Comparison of ENCODE assay signal across 15 cellular contexts in the genomic region with DNA sequence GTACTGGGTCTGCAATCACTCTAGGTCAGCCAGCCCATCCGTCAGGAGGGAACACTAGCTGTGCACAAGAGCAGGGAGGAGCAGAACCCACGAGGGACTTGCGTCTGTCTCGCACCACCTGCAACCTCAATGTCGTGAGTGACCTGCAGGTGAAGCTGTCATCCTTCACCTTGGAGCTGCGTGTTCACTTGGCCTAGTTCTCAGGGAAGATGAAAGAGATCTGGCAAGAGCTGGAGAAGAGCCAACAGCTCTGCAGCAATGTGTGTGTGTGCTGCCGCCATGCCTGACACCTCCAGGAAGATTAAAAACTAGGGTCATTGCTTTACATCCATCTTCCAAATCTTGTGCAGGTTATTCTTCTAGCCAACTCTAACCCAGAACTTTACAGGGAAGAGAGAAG.
"Had no signal": no experiment of that assay in that cellular context is flagged by ENCODE, and none has a peak within 500 bp of the region (broad histone marks: within the 10 kb centered on the region; RNA-seq: fewer than 3 reads in every experiment).

No MANE protein-coding gene starts in this region.

- H3K27me3 ChIP-seq: adrenal gland, breast epithelium, tibial nerve had no signal

- H3K27ac Mint-ChIP-seq: activated T-cell treated with anti-CD3 and anti-CD28 coated beads, Interleukin-2, amount 50 U/mL, for 72 hours; stimulated activated naive CD8-positive, alpha-beta T cell treated with anti-CD3 and anti-CD28 coated beads, Interleukin-15, Interleukin-2, amounts not matched to agents 100 ng/mL and 50 ng/mL, for 24 hours had no signal

- H3K9me3 ChIP-seq: adrenal gland, psoas muscle had no signal

- H3K36me3 Mint-ChIP-seq: activated naive CD4-positive, alpha-beta T cell treated with anti-CD3 and anti-CD28 coated beads, Interleukin-2, amount 50 U/mL, for 72 hours had no signal

- H3K27ac ChIP-seq: adrenal gland, breast epithelium, epithelial cell of prostate, psoas muscle, tibial nerve, WERI-Rb-1 had no signal

- ATAC-seq: activated naive CD4-positive, alpha-beta T cell treated with anti-CD3 and anti-CD28 coated beads, Interleukin-2, amount 50 U/mL, for 72 hours; activated T-cell treated with anti-CD3 and anti-CD28 coated beads, Interleukin-2, amount 50 U/mL, for 72 hours; left ventricle myocardium superior; psoas muscle; right cardiac atrium had no signal

- H3K4me1 ChIP-seq: adrenal gland, breast epithelium, psoas muscle, tibial nerve had no signal

- DNase-seq: activated CD4-positive, alpha-beta T cell treated with anti-CD3 and anti-CD28 coated beads for 1 hour; activated CD4-positive, alpha-beta T cell treated with anti-CD3 and anti-CD28 coated beads, Interleukin-2, amount 50 U/mL, for 4 hours; activated gamma-delta T cell treated with Interleukin-2 at 50 U/mL for 16 hours; activated T-cell treated with anti-CD3 and anti-CD28 coated beads, Interleukin-2, amount 50 U/mL, for 72 hours; adrenal gland; foreskin fibroblast; left ventricle myocardium superior; psoas muscle; right cardiac atrium; WERI-Rb-1 had no signal

- H3K36me3 ChIP-seq: adrenal gland, breast epithelium, tibial nerve, WERI-Rb-1 had no signal

- H3K4me3 Mint-ChIP-seq: activated T-cell treated with anti-CD3 and anti-CD28 coated beads, Interleukin-2, amount 50 U/mL, for 72 hours; stimulated activated naive CD8-positive, alpha-beta T cell treated with anti-CD3 and anti-CD28 coated beads, Interleukin-15, Interleukin-2, amounts not matched to agents 100 ng/mL and 50 ng/mL, for 24 hours had no signal

- H3K4me3 ChIP-seq: adrenal gland, breast epithelium, psoas muscle, tibial nerve had no signal
